8 cellular contexts compared by ENCODE assay signal in genomic region chr3:180002006-180002405, GRCh38. TPM values are rescaled to one million over a fixed set of nuclear protein-coding genes. Genes with fewer than 3 reads are reported as not detected.
"Had no signal": no experiment of that assay in that cellular context is flagged by ENCODE, and none has a peak within 500 bp of the region (broad histone marks: within the 10 kb centered on the region; RNA-seq: fewer than 3 reads in every experiment).

No MANE protein-coding gene starts in this region.

- DNase-seq: H9, HCEC 1CT, KBM-7 had no signal

- H3K4me1 Mint-ChIP-seq: GM23338, H9, IgD-negative memory B cell had no signal

- H3K4me3 Mint-ChIP-seq: GM23338, H9, IgD-negative memory B cell had no signal

- H3K27ac Mint-ChIP-seq: GM23338, H9, IgD-negative memory B cell had no signal

- H3K4me2 ChIP-seq: GM23338, KMS-11 had no signal

- H3K27ac ChIP-seq: HL-60, KMS-11 had no signal

- H3K27me3 Mint-ChIP-seq: IgD-negative memory B cell had no signal

- ATAC-seq: GM23338, HepG2 had no signal

- H3K9ac ChIP-seq: KMS-11 had no signal

- H2AFZ ChIP-seq: GM23338 had no signal

- H3K4me3 ChIP-seq: GM23338 had no signal

- H3K36me3 Mint-ChIP-seq: IgD-negative memory B cell had no signal

RNA-seq across cellular contexts. Expression of gene PEX5L, which starts 34.7 kb away (rescaled TPM):
- total RNA-seq: HepG2 had no signal
- polyA plus RNA-seq: HepG2, IgD-negative memory B cell had no signal
